In genomic region chr17:42547698-42548069, GRCh38 we compare ENCODE assay signal across 8 cellular contexts. TPM values are rescaled to one million over a fixed set of nuclear protein-coding genes. Genes with fewer than 3 reads are reported as not detected.
DNase-seq lines count a peak whose midpoint lies in the region; ATAC-seq, FAIRE-seq and TF ChIP-seq lines count a peak whose summit lies in the region.
"Had no signal": no experiment of that assay in that cellular context is flagged by ENCODE, and none has a peak within 500 bp of the region (broad histone marks: within the 10 kb centered on the region; RNA-seq: fewer than 3 reads in every experiment).

No MANE protein-coding gene starts in this region.

- H3K27me3 ChIP-seq in HCT116 (ENCODE audit: insufficient read depth, low read length): no peaks in the 10 kb centered on the region
- no peaks in the 10 kb centered on the region for H3K27me3 ChIP-seq in right cardiac atrium (ENCODE audit: control insufficient read depth, insufficient read depth)
- H3K27me3 ChIP-seq in pancreas: no peaks in the 10 kb centered on the region

- BruUV-seq in HCT116 (replicated peaks; lab: Mats Ljungman, UMichigan): no TSS peak

- RAD21 ChIA-PET in HCT116 (lab: Charles Lee; ENCODE audit: low non-redundant PET in 1 of 2, low total read pairs in 2 of 2, uncharacterized antibody in 2 of 2, unreplicated experiment in 2 of 2): no interaction called here

- ATAC-seq in HCT116: no peak
- ATAC-seq in right cardiac atrium: peak; percentile 10 to 13
- peak; percentile 29 to 59 (median 40) for ATAC-seq in pancreas
- ATAC-seq in HG02759 (IDR thresholded peaks at IDR 0.05; ENCODE audit: unreplicated experiment): no peak

- 75% methylated on average over 14 of the region's 14 CpGs for WGBS in right cardiac atrium
- WGBS in pancreas, 2 donors: 40 to 41% methylated on average over 14 of the region's 14 CpGs

- no peak for TF ChIP-seq POLR2A in HCT116 (IDR thresholded peaks at IDR 0.05; ENCODE audit: borderline replicate concordance, extremely low read depth, insufficient read depth, insufficient read length)

- H3K4me2 ChIP-seq in HCT116 (ENCODE audit: low read length): peak overlapping the region; percentile 70

- no peak for TF ChIP-seq RAD21 in HCT116 (IDR thresholded peaks at IDR 0.05; ENCODE audit: low read depth)

- intact Hi-C loops in HCT116 (cut with micrococcal nuclease) (no loop called here), right cardiac atrium (cut with DNase I) (no loop called here), pancreas (cut with DNase I) (no loop called here), posterior vena cava (cut with DNase I) (no loop called here)

- H4K20me1 ChIP-seq in HCT116 (ENCODE audit: insufficient read depth): no peaks in the 10 kb centered on the region

- no peak for FAIRE-seq in pancreas (lab: Jason Lieb, UNC)

- H3K36me3 ChIP-seq in HCT116 (ENCODE audit: control insufficient read depth in 1 of 2, insufficient read depth in 2 of 2, low read length in 2 of 2) (no peaks in the 10 kb centered on the region), SK-N-MC (ENCODE audit: insufficient read depth, low read length) (no peaks in the 10 kb centered on the region), pancreas (peaks cover 0 to 4% (median 0%) of the 10 kb centered on the region in 3 donors)

- no peaks in the 10 kb centered on the region for H3K9me2 ChIP-seq in HCT116 (ENCODE audit: insufficient read depth)

- no peak overlapping the region for H2AFZ ChIP-seq in HCT116 (ENCODE audit: low read depth, low read length, poor library complexity, severe bottlenecking)

- H3K4me3 ChIP-seq in HCT116 (replicated peaks in 1 of 2; ENCODE audit: low read depth in 1 of 2, low read length in 2 of 2) (no peak overlapping the region; a peak in 1 of 4 replicates), SK-N-MC (peak overlapping the region; percentile 80), right cardiac atrium (ENCODE audit: low read length) (no peak overlapping the region), pancreas (peak overlapping the region in 2 of 4 donors; percentile 33 to 48)

- H3K4me1 ChIP-seq in HCT116 (ENCODE audit: control insufficient read depth in 1 of 2, insufficient read depth in 2 of 2, low read length in 2 of 2) (peaks cover 0 to 12% of the 10 kb centered on the region in 2 experiments; a peak in 1 of 4 replicates), right cardiac atrium (ENCODE audit: control insufficient read depth, insufficient read depth, low read length) (no peaks in the 10 kb centered on the region), pancreas (peaks cover 0 to 3% (median 3%) of the 10 kb centered on the region in 3 donors)

- no peaks in the 10 kb centered on the region; the same call in 1 of the 2 replicates for H3K79me2 ChIP-seq in HCT116 (ENCODE audit: insufficient read depth, low read length)

- H3K27ac ChIP-seq in HCT116 (ENCODE audit: low read depth, low read length) (no peak overlapping the region), SK-N-MC (no peak overlapping the region), right cardiac atrium (ENCODE audit: low read length) (no peak overlapping the region), pancreas (no peak overlapping the region)

- H3K9me3 ChIP-seq in HCT116 (ENCODE audit: control insufficient read depth in 1 of 2, insufficient read depth in 1 of 2, low read depth in 1 of 2, low read length in 2 of 2) (no peaks in the 10 kb centered on the region), SK-N-MC (ENCODE audit: low read depth, low read length) (no peaks in the 10 kb centered on the region), right cardiac atrium (ENCODE audit: control insufficient read depth, low read length) (no peaks in the 10 kb centered on the region), pancreas (no peaks in the 10 kb centered on the region)

- H3K9ac ChIP-seq in HCT116 (ENCODE audit: low read length) (no peak overlapping the region), SK-N-MC (ENCODE audit: insufficient read length) (no peak overlapping the region)

- POLR2A ChIA-PET in HCT116 (lab: Charles Lee): no interaction called here

- TF ChIP-seq CTCF in HCT116 (IDR thresholded peaks at IDR 0.05 in 2 of 3, conservative IDR thresholded peaks at IDR 0.05 in 1 of 3; ENCODE audit: borderline replicate concordance in 1 of 3, insufficient read depth in 1 of 3, low read depth in 2 of 3, low read length in 2 of 3) (no peak), pancreas (IDR thresholded peaks at IDR 0.05) (no peak)

- CTCF ChIA-PET in HCT116 (lab: Charles Lee): interaction anchor here (0.7 to 1.7 kb wide), 7 partner anchors 10 to 131 kb away, joined by 3 to 7 read pairs (median 3); partner anchors contain the start of gene NAGLU

- no peak for DNase-seq in HCT116 (ENCODE audit: low read depth, low spot score)
- no peak for DNase-seq in SK-N-MC (ENCODE audit: low read depth, low spot score)
- peak in 1 of 3 donors; percentile 65 for DNase-seq in right cardiac atrium
- peak in 1 of 6 donors; percentile 54 for DNase-seq in pancreas
- DNase-seq in posterior vena cava (ENCODE audit: low spot score): no peak
- DNase-seq in cortex of kidney (lab: John Stamatoyannopoulos, UW): no peak
- DNase-seq: amygdala had no signal

TF ChIP-seq in HCT116, 20 proteins besides CTCF, POLR2A, EP300 and RAD21:
- TF ChIP-seq, protein P1, sequence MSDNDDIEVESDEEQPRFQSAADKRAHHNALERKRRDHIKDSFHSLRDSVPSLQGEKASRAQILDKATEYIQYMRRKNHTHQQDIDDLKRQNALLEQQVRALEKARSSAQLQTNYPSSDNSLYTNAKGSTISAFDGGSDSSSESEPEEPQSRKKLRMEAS (IDR thresholded peaks at IDR 0.05): no peak
- TF ChIP-seq FOSL1 (IDR thresholded peaks at IDR 0.05; ENCODE audit: low read depth) (no peak), YY1 (IDR thresholded peaks at IDR 0.05; ENCODE audit: extremely low read depth, insufficient replicate concordance, low read depth, low read length) (no peak), ELF1 (IDR thresholded peaks at IDR 0.05; ENCODE audit: borderline replicate concordance, low read depth) (no peak), ZNF274 (IDR thresholded peaks at IDR 0.05; ENCODE audit: low read depth, low read length) (no peak), ZFX (IDR thresholded peaks at IDR 0.05) (no peak), TCF7L2 (IDR thresholded peaks at IDR 0.05; ENCODE audit: borderline replicate concordance, extremely low read depth, insufficient read depth, insufficient read length) (no peak), SRF (IDR thresholded peaks at IDR 0.05; ENCODE audit: low read depth) (no peak), SP1 (IDR thresholded peaks at IDR 0.05; ENCODE audit: low read depth) (no peak)
- TF ChIP-seq, protein P2, sequence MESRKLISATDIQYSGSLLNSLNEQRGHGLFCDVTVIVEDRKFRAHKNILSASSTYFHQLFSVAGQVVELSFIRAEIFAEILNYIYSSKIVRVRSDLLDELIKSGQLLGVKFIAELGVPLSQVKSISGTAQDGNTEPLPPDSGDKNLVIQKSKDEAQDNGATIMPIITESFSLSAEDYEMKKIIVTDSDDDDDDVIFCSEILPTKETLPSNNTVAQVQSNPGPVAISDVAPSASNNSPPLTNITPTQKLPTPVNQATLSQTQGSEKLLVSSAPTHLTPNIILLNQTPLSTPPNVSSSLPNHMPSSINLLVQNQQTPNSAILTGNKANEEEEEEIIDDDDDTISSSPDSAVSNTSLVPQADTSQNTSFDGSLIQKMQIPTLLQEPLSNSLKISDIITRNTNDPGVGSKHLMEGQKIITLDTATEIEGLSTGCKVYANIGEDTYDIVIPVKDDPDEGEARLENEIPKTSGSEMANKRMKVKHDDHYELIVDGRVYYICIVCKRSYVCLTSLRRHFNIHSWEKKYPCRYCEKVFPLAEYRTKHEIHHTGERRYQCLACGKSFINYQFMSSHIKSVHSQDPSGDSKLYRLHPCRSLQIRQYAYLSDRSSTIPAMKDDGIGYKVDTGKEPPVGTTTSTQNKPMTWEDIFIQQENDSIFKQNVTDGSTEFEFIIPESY (IDR thresholded peaks at IDR 0.05; ENCODE audit: extremely low read depth, insufficient replicate concordance, low read length): no peak

RNA-seq across cellular contexts. Expression of gene HSD17B1, which starts 5.0 kb away (rescaled TPM):
- 1.4 TPM for total RNA-seq in HCT116 (2021; ENCODE audit: unreplicated experiment)
- 1.6 and 1.8 TPM in 2 replicates for polyA plus RNA-seq in HCT116 (2012)
- total RNA-seq in right cardiac atrium: 1 to 10 TPM; 1.2 to 1.6 (median 1.4) TPM
- polyA plus RNA-seq in right cardiac atrium: 2.5 TPM
- total RNA-seq in pancreas: 1 to 10 TPM in 2 of 6 donors, under 1 TPM in 4; 0.32 to 1.3 (median 0.74) TPM
- polyA plus RNA-seq in pancreas: 1 to 10 TPM; 3.5 TPM
- 1 to 10 TPM in 1 of 2 donors, under 1 TPM in 1; 0.67 to 1.2 TPM for total RNA-seq in posterior vena cava

RNA-seq across cellular contexts. Expression of gene NAGLU, which starts 11.6 kb away (rescaled TPM):
- total RNA-seq in HCT116 (2021; ENCODE audit: unreplicated experiment): 17.7 TPM
- 10.5 and 11.0 TPM in 2 replicates for polyA plus RNA-seq in HCT116 (2012)
- total RNA-seq in right cardiac atrium: 10 to 100 TPM; 11.3 to 18.8 (median 15.0) TPM
- 13.7 TPM for polyA plus RNA-seq in right cardiac atrium
- total RNA-seq in pancreas: 10 to 100 TPM; 17.6 to 33.8 (median 25.6) TPM
- 10 to 100 TPM; 51.6 to 52.6 TPM for polyA plus RNA-seq in pancreas
- total RNA-seq in posterior vena cava: 10 to 100 TPM; 27.1 to 36.0 TPM

RNA-seq across cellular contexts. Expression of gene COASY, which starts 14.3 kb away (rescaled TPM):
- total RNA-seq in HCT116 (2021; ENCODE audit: unreplicated experiment) (137 TPM), right cardiac atrium (10 to 100 TPM; 32.4 to 45.5 (median 40.0) TPM), pancreas (10 to 100 TPM; 32.3 to 63.5 (median 52.3) TPM), posterior vena cava (10 to 100 TPM; 34.0 TPM)
- 108 and 113 TPM in 2 replicates for polyA plus RNA-seq in HCT116 (2012)
- polyA plus RNA-seq in right cardiac atrium (30.2 TPM), pancreas (100 to 1,000 TPM; 135 to 152 TPM)

RNA-seq across cellular contexts. Expression of gene MLX, which starts 19.2 kb away (rescaled TPM):
- total RNA-seq in HCT116 (2021; ENCODE audit: unreplicated experiment) (47.9 TPM), right cardiac atrium (10 to 100 TPM; 46.9 to 63.8 (median 54.2) TPM), pancreas (10 to 100 TPM; 18.6 to 26.7 (median 22.9) TPM), posterior vena cava (10 to 100 TPM; 27.5 to 28.5 TPM)
- 51.7 and 52.4 TPM in 2 replicates for polyA plus RNA-seq in HCT116 (2012)
- polyA plus RNA-seq in right cardiac atrium (65.0 TPM), pancreas (10 to 100 TPM; 31.9 to 44.5 TPM)

RNA-seq across cellular contexts. Expression of gene PSMC3IP, which starts 29.8 kb away (rescaled TPM):
- total RNA-seq in HCT116 (2021; ENCODE audit: unreplicated experiment) (24.3 TPM), right cardiac atrium (1 to 10 TPM; 1.4 to 3.3 (median 2.5) TPM), pancreas (1 to 10 TPM; 1.0 to 2.7 (median 2.0) TPM), posterior vena cava (1 to 10 TPM; 4.1 to 4.7 TPM)
- 15.4 and 18.2 TPM in 2 replicates for polyA plus RNA-seq in HCT116 (2012)
- polyA plus RNA-seq in right cardiac atrium (2.2 TPM), pancreas (1 to 10 TPM; 3.9 to 7.0 TPM)

Comparison
In these comparisons a context has a peak if more than half of its experiments do, and no peak if none do; other contexts are left out.
1. ATAC-seq: peak in right cardiac atrium (2 of 2) and pancreas (4 of 4); none in HCT116 (single experiment) and HG02759 (single experiment).